In genomic region chr7:155477469-155477868, GRCh38 we compare ENCODE assay signal across 11 cellular contexts.
DNase-seq lines count a peak whose midpoint lies in the region; ATAC-seq lines count a peak whose summit lies in the region.
"Had no signal": no experiment of that assay in that cellular context is flagged by ENCODE, and none has a peak within 500 bp of the region (broad histone marks: within the 10 kb centered on the region; RNA-seq: fewer than 3 reads in every experiment).

No MANE protein-coding gene starts in this region.

- peak; percentile 78 for ATAC-seq in GM18499 (IDR thresholded peaks at IDR 0.05; ENCODE audit: insufficient read depth, unreplicated experiment)
- peak; percentile 98 for ATAC-seq in GM19351 (IDR thresholded peaks at IDR 0.05; ENCODE audit: unreplicated experiment)
- ATAC-seq in HG02759 (IDR thresholded peaks at IDR 0.05; ENCODE audit: unreplicated experiment) = peak; percentile 87
- peak; percentile 91 for ATAC-seq in HG03439 (IDR thresholded peaks at IDR 0.05; ENCODE audit: unreplicated experiment)
- ATAC-seq: SK-N-SH treated with all-trans-retinoic acid at 6 μM for 48 hours had no signal

- DNase-seq in NAMALWA (ENCODE audit: low spot score) (no peak), NCI-H1436 (lab: John Stamatoyannopoulos, UW) (no peak), SIG-M5 treated with dmso at 0.1 percent for 504 hours (lab: John Stamatoyannopoulos, UW; ENCODE audit: unreplicated experiment) (no peak), NCI-H524 (lab: John Stamatoyannopoulos, UW) (no peak)
- DNase-seq: activated CD4-positive, alpha-beta T cell treated with anti-CD3 and anti-CD28 coated beads, Interleukin-2, amount 50 U/mL, for 48 hours; sigmoid colon had no signal
